Comparison of ENCODE assay signal across 8 cellular contexts in genomic region chr19:18192673-18193387, GRCh38. TPM values are rescaled to one million over a fixed set of nuclear protein-coding genes. Genes with fewer than 3 reads are reported as not detected.
A peak's percentile ranks its signal among the peaks of the same experiment; 100 is the strongest.
DNase-seq lines count a peak whose midpoint lies in the region; ATAC-seq, FAIRE-seq and TF ChIP-seq lines count a peak whose summit lies in the region.

MPV17L2 (plus strand) TSS chr19:18193218; CDS start chr19:18193282, 64 bp downstream.

- TF ChIP-seq CTCF in GM12864 (IDR thresholded peaks at IDR 0.05; ENCODE audit: low read depth, low read length, missing control alignments) (no peak), pancreas (IDR thresholded peaks at IDR 0.05) (no peak), tibial artery (IDR thresholded peaks at IDR 0.05) (peak in 1 of 2 experiments; percentile 45)

- no peaks in the 10 kb centered on the region for H3K27me3 ChIP-seq in adipocyte (replicated peaks; ENCODE audit: control insufficient read depth, insufficient read depth, low read length)
- H3K27me3 ChIP-seq in pancreas = no peaks in the 10 kb centered on the region
- H3K27me3 ChIP-seq in tibial artery = no peaks in the 10 kb centered on the region

- peak; percentile 99 for FAIRE-seq in pancreas (lab: Jason Lieb, UNC)

- peak; percentile 100 for DNase-seq in GM12864 (ENCODE audit: low read depth)
- peak; percentile 97 for DNase-seq in NCI-H1417 treated with DMSO at 0.1 percent for 48 hours (lab: John Stamatoyannopoulos, UW)
- peak; percentile 100 for DNase-seq in SW480 (ENCODE audit: low spot score)
- peak; percentile 100 for DNase-seq in adipocyte (ENCODE audit: low read depth)
- DNase-seq in Right ventricle myocardium superior = peak; percentile 100
- peak; percentile 96 to 100 (median 99) for DNase-seq in pancreas
- DNase-seq in tibial artery = peak; percentile 100

- H3K4me1 ChIP-seq in adipocyte (ENCODE audit: control insufficient read depth, insufficient read depth, low read length) (peaks cover 10% of the 10 kb centered on the region), pancreas (peaks cover 0 to 11% (median 9%) of the 10 kb centered on the region in 3 donors), tibial artery (peaks cover 0 to 22% (median 16%) of the 10 kb centered on the region in 4 donors)

- peak within 1 kb of the TSS; percentile 65 for H3K4me3 ChIP-seq in GM12864 (ENCODE audit: low read depth, low read length)
- H3K4me3 ChIP-seq in adipocyte (ENCODE audit: low read length) = peak within 1 kb of the TSS; percentile 92
- peak within 1 kb of the TSS; percentile 48 to 98 (median 66) for H3K4me3 ChIP-seq in pancreas
- peak within 1 kb of the TSS; percentile 86 to 88 for H3K4me3 ChIP-seq in tibial artery

- ATAC-seq in HG02763 (IDR thresholded peaks at IDR 0.05; ENCODE audit: unreplicated experiment) (peak; percentile 89), Right ventricle myocardium superior (ENCODE audit: poor library complexity) (peak; percentile 94), pancreas (peak; percentile 90 to 95 (median 91))

- intact Hi-C loops in Right ventricle myocardium superior (cut with DNase I) (no loop called here), pancreas (cut with DNase I) (no loop called here), tibial artery (cut with DNase I; ENCODE audit: low total_unique reads) (no loop called here)

- 0% methylated on average over 73 to 74 of the region's 74 CpGs for WGBS in pancreas, 2 donors

- no peaks in the 10 kb centered on the region for H3K9me3 ChIP-seq in adipocyte (ENCODE audit: control insufficient read depth, low read length)
- H3K9me3 ChIP-seq in pancreas = no peaks in the 10 kb centered on the region
- H3K9me3 ChIP-seq in tibial artery = no peaks in the 10 kb centered on the region

- peak within 1 kb of the TSS; percentile 92 for H3K9ac ChIP-seq in adipocyte (ENCODE audit: low read length)

- H3K36me3 ChIP-seq in adipocyte (ENCODE audit: control insufficient read depth, insufficient read depth, low read length, severe bottlenecking) = peaks cover 13% of the 10 kb centered on the region
- no peaks in the 10 kb centered on the region for H3K36me3 ChIP-seq in pancreas
- peaks cover 0 to 24% (median 21%) of the 10 kb centered on the region in 3 donors for H3K36me3 ChIP-seq in tibial artery

- H3K27ac ChIP-seq in pancreas = peak within 1 kb of the TSS; percentile 89 to 98 (median 91)
- peak within 1 kb of the TSS; percentile 92 to 95 for H3K27ac ChIP-seq in tibial artery

RNA-seq across cellular contexts. Expression of gene MPV17L2, which starts in this region (rescaled TPM):
- total RNA-seq in Right ventricle myocardium superior = 9.4 TPM
- 1 to 10 TPM; 2.8 to 6.2 (median 4.0) TPM for total RNA-seq in pancreas
- polyA plus RNA-seq in pancreas = 10 to 100 TPM in 1 of 2 donors, 1 to 10 TPM in 1; 9.9 to 10.4 TPM

Comparison
In these comparisons a context has a peak if more than half of its experiments do, and no peak if none do; other contexts are left out.
1. Peak in every context shown above with its lines: DNase-seq, ATAC-seq, H3K4me3 ChIP-seq and H3K27ac ChIP-seq.